ENCODE assay signal across 8 cellular contexts in the genomic region with DNA sequence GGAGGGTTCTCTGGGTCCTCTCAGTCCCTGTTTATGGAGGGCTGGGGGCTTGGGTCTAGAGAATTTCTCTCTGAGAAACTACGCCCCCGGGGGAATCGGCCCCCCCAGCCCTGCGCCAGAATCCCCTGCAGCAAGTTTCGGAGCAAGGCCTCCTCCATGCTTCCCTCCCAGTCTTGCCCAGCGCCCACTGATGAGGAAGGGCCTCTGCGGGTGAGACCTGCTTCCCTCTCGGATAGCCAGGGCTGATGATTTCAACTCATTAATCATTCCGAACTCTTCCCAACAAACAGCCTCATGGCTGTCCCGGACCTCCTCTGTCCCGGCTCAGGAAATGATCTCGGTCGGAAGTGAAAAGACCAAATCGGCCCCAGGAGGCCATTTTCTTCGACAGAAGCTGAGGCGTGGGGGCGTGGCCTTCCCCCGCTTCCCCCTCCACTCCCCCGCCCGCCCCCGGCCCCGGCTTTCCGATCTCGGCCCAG. TPM values are rescaled to one million over a fixed set of nuclear protein-coding genes. Genes with fewer than 3 reads are reported as not detected.
DNase-seq lines count a peak whose midpoint lies in the region; ATAC-seq and TF ChIP-seq lines count a peak whose summit lies in the region.

No MANE protein-coding gene starts in this region.

- H3K27me3 ChIP-seq in BE2C (no peaks in the 10 kb centered on the region), neutrophil (peaks cover 12% of the 10 kb centered on the region)

- H3K9me3 ChIP-seq in BE2C (no peaks in the 10 kb centered on the region), neutrophil (no peaks in the 10 kb centered on the region)

- H3K4me1 ChIP-seq in BE2C: peaks cover 3% of the 10 kb centered on the region; the same call in 1 of the 2 replicates
- H3K4me1 ChIP-seq in neutrophil (ENCODE audit: control insufficient read depth in 1 of 2, insufficient read depth in 1 of 2, low read depth in 1 of 2, low read length in 1 of 2): peaks cover 61 to 68% of the 10 kb centered on the region in 2 experiments

- no peak for DNase-seq in BE2C
- DNase-seq in GM13976 (ENCODE audit: low spot score): peak; percentile 73
- peak; percentile 87 for DNase-seq in NCI-H146 (lab: John Stamatoyannopoulos, UW)
- DNase-seq in foreskin fibroblast: peak in 1 of 2 donors; percentile 82

- TF ChIP-seq CTCF in BE2C (IDR thresholded peaks at IDR 0.05; ENCODE audit: low read depth, low read length) (no peak), GM13976 (IDR thresholded peaks at IDR 0.05; ENCODE audit: borderline replicate concordance, control extremely low read depth, extremely low read depth, insufficient read depth, missing control alignments) (no peak), WI38 (IDR thresholded peaks at IDR 0.05; ENCODE audit: low read depth, low read length) (no peak), foreskin fibroblast (IDR thresholded peaks at IDR 0.05; ENCODE audit: low read depth, low read length) (no peak), neutrophil (IDR thresholded peaks at IDR 0.05) (no peak)

- ATAC-seq in GM18498 (IDR thresholded peaks at IDR 0.05; ENCODE audit: unreplicated experiment) (no peak), HG02981 (IDR thresholded peaks at IDR 0.05; ENCODE audit: unreplicated experiment) (no peak)

- in situ Hi-C loops in GM13976 (cut with MboI; ENCODE audit: low sequenced_read_pairs, unreplicated experiment): no loop called here

- H3K36me3 ChIP-seq in BE2C (no peaks in the 10 kb centered on the region), neutrophil (no peaks in the 10 kb centered on the region)

- H3K27ac ChIP-seq in neutrophil: peak overlapping the region; percentile 96

- H3K4me3 ChIP-seq in BE2C (ENCODE audit: low read depth, low read length) (peak overlapping the region; percentile 75), WI38 (ENCODE audit: low read depth, low read length) (peak overlapping the region; percentile 62), foreskin fibroblast (ENCODE audit: low read depth in 1 of 2, low read length in 2 of 2) (peak overlapping the region; percentile 67 to 80), neutrophil (ENCODE audit: low read depth in 1 of 2, low read length in 1 of 2) (peak overlapping the region; percentile 78 to 91)

RNA-seq across cellular contexts. Expression of a gene that starts 1.1 kb away (rescaled TPM):
- 61.7 TPM for polyA plus RNA-seq in BE2C (2012; ENCODE audit: insufficient read depth, insufficient read length, low read depth)

RNA-seq across cellular contexts. Expression of a gene that starts 11.7 kb away (rescaled TPM):
- 3.1 TPM for polyA plus RNA-seq in BE2C (2012; ENCODE audit: insufficient read depth, insufficient read length, low read depth)

RNA-seq across cellular contexts. Expression of a gene that starts 14.5 kb away (rescaled TPM):
- polyA plus RNA-seq in BE2C (2012; ENCODE audit: insufficient read depth, insufficient read length, low read depth): 15.9 TPM

RNA-seq across cellular contexts. Expression of a gene that starts 14.8 kb away (rescaled TPM):
- polyA plus RNA-seq in BE2C (2012; ENCODE audit: insufficient read depth, insufficient read length, low read depth): 99.9 TPM
